1 cellular context compared by ENCODE assay signal in genomic region chr2:66582364-66582974, GRCh38.
TF ChIP-seq lines count a peak whose summit lies in the region.

No MANE protein-coding gene starts in this region.

TF ChIP-seq in IMR-90, 13 proteins besides CTCF, POLR2A, EP300 and RAD21:
- TF ChIP-seq NFE2L2 (IDR thresholded peaks at IDR 0.05; ENCODE audit: low read depth, low read length) (no peak), MAZ (IDR thresholded peaks at IDR 0.05; ENCODE audit: borderline replicate concordance, low read depth, low read length) (no peak), ELK1 (IDR thresholded peaks at IDR 0.05; ENCODE audit: borderline replicate concordance, low read depth, low read length) (no peak), CHD1 (IDR thresholded peaks at IDR 0.05; ENCODE audit: low read depth, low read length) (no peak), MAFK (IDR thresholded peaks at IDR 0.05; ENCODE audit: low read depth, low read length) (no peak)
